In the genomic region with DNA sequence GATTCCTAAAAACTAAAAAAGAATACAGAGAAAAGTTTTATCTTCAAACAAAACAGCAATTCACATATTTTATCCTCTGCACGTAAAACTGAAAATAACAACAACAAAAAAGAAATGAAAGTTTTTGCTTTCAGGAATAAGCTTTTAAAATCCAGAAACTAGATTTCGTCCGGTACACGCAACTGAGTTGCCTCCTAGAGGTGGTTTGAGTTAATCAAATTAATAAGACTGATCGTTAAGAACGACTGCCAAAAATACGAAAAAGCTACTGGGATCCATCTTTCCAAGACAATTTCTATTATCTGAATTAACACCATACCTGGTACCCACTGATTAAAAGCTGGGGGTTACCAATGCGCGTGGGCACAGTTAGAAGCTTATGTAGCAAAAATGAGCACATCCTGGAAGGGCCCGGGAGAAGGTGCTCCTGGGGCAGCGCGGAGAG, we compare ENCODE assay signal across 8 cellular contexts. TPM values are rescaled to one million over a fixed set of nuclear protein-coding genes. Genes with fewer than 3 reads are reported as not detected.
DNase-seq lines count a peak whose midpoint lies in the region; ATAC-seq and TF ChIP-seq lines count a peak whose summit lies in the region.

No MANE protein-coding gene starts in this region.

- TF ChIP-seq EP300 in sigmoid colon (IDR thresholded peaks at IDR 0.05), result no peak

- DNase-seq in A673 (ENCODE audit: low spot score) (no peak), SK-N-MC (ENCODE audit: low read depth, low spot score) (no peak), fibroblast of pulmonary artery (ENCODE audit: low read depth) (peak; percentile 10), sigmoid colon (no peak), glomerular visceral epithelial cell (ENCODE audit: extremely low spot score) (no peak), HK-2 (ENCODE audit: unreplicated experiment) (no peak)
- DNase-seq in stimulated activated CD4-positive, alpha-beta T cell treated with anti-CD3 and anti-CD28 coated beads, Interleukin-12 subunit alpha, Interleukin-12 subunit beta, amount 100 ng/mL, for 4 hours, result no peak

- no peak for TF ChIP-seq POLR2A in sigmoid colon (IDR thresholded peaks at IDR 0.05)

- CTCF ChIA-PET in A673 (lab: Charles Lee), result no interaction called here

- peak overlapping the region; percentile 79 for H3K27ac ChIP-seq in A673 (ENCODE audit: low read depth, low read length, poor library complexity, severe bottlenecking)
- H3K27ac ChIP-seq in SK-N-MC, result 0 out of 2 replicates have a peak overlapping the region, but pooled peaks have one; percentile 11
- H3K27ac ChIP-seq in sigmoid colon, result peak overlapping the region; percentile 88 to 93 (median 90)

- H3K27me3 ChIP-seq in A673 (replicated peaks; ENCODE audit: insufficient read depth, low read depth, low read length, poor library complexity), result no peaks in the 10 kb centered on the region
- no peaks in the 10 kb centered on the region for H3K27me3 ChIP-seq in sigmoid colon

- peak overlapping the region; percentile 81 for H3K9ac ChIP-seq in SK-N-MC (ENCODE audit: insufficient read length)

- peak; percentile 8 for ATAC-seq in GM18909 (IDR thresholded peaks at IDR 0.05; ENCODE audit: poor library complexity, unreplicated experiment)

- H3K4me3 ChIP-seq in A673 (ENCODE audit: low read depth, low read length, poor library complexity, severe bottlenecking), result peak overlapping the region; percentile 83
- H3K4me3 ChIP-seq in SK-N-MC, result peak overlapping the region; percentile 97
- peak overlapping the region; percentile 91 for H3K4me3 ChIP-seq in fibroblast of pulmonary artery (replicated peaks; ENCODE audit: low read depth, low read length)
- H3K4me3 ChIP-seq in sigmoid colon, result peak overlapping the region; percentile 54 to 99 (median 87)

- WGBS in sigmoid colon, 2 donors, result 0 to 1% methylated on average over 12 of the region's 12 CpGs

- POLR2A ChIA-PET in A673 (lab: Charles Lee; ENCODE audit: low non-redundant PET), result no interaction called here

- H3K9me3 ChIP-seq in A673 (ENCODE audit: low read depth, low read length, poor library complexity, severe bottlenecking) (no peaks in the 10 kb centered on the region), SK-N-MC (ENCODE audit: low read depth, low read length) (no peaks in the 10 kb centered on the region), sigmoid colon (no peaks in the 10 kb centered on the region)

- peaks cover 5% of the 10 kb centered on the region for H3K4me1 ChIP-seq in A673 (ENCODE audit: insufficient read depth, low read length, poor library complexity, severe bottlenecking)
- H3K4me1 ChIP-seq in sigmoid colon, result peaks cover 0 to 19% (median 19%) of the 10 kb centered on the region in 4 donors

- no TSS peak for BruUV-seq in A673 (replicated peaks; lab: Mats Ljungman, UMichigan)

- intact Hi-C loops in A673 (cut with micrococcal nuclease; ENCODE audit: unreplicated experiment), result no loop called here
- intact Hi-C loops in sigmoid colon (cut with DNase I), result no loop called here

- TF ChIP-seq CTCF in A673 (conservative IDR thresholded peaks at IDR 0.05; ENCODE audit: low read depth, low read length) (no peak), fibroblast of pulmonary artery (IDR thresholded peaks at IDR 0.05; ENCODE audit: low read length, missing control alignments) (peak; percentile 8), sigmoid colon (IDR thresholded peaks at IDR 0.05) (no peak)

- peaks cover 40% of the 10 kb centered on the region for H3K36me3 ChIP-seq in A673 (ENCODE audit: insufficient read depth, low read length, poor library complexity, severe bottlenecking)
- H3K36me3 ChIP-seq in SK-N-MC (ENCODE audit: insufficient read depth, low read length), result peaks cover 46% of the 10 kb centered on the region
- peaks cover 0 to 37% (median 8%) of the 10 kb centered on the region in 4 donors for H3K36me3 ChIP-seq in sigmoid colon

RNA-seq across cellular contexts. Expression of a gene that starts 0.7 kb away (rescaled TPM):
- total RNA-seq in A673 (2021), result 101 and 123 TPM in 2 replicates
- total RNA-seq in sigmoid colon, result 10 to 100 TPM; 60.1 to 74.8 (median 67.0) TPM
- polyA plus RNA-seq in sigmoid colon, result 10 to 100 TPM; 54.3 to 58.0 (median 56.5) TPM

RNA-seq across cellular contexts. Expression of a gene that starts 29.6 kb away (rescaled TPM):
- 21.7 and 23.7 TPM in 2 replicates for total RNA-seq in A673 (2021)
- total RNA-seq in sigmoid colon, result 10 to 100 TPM; 17.1 to 31.0 (median 20.4) TPM
- 10 to 100 TPM in 1 of 3 donors, 1 to 10 TPM in 2; 6.0 to 10.3 (median 6.9) TPM for polyA plus RNA-seq in sigmoid colon

RNA-seq across cellular contexts. Expression of a gene that starts 30.7 kb away (rescaled TPM):
- 356 and 358 TPM in 2 replicates for total RNA-seq in A673 (2021)
- total RNA-seq in sigmoid colon, result 100 to 1,000 TPM; 142 to 265 (median 219) TPM
- 100 to 1,000 TPM; 265 to 287 (median 271) TPM for polyA plus RNA-seq in sigmoid colon

Comparison
In these comparisons a context has a peak if more than half of its experiments do, and no peak if none do; other contexts are left out.
1. H3K27ac ChIP-seq: peak in every context shown above with its lines; median percentile 90 in sigmoid colon; 79 in A673; 11 in SK-N-MC.